In the genomic region with DNA sequence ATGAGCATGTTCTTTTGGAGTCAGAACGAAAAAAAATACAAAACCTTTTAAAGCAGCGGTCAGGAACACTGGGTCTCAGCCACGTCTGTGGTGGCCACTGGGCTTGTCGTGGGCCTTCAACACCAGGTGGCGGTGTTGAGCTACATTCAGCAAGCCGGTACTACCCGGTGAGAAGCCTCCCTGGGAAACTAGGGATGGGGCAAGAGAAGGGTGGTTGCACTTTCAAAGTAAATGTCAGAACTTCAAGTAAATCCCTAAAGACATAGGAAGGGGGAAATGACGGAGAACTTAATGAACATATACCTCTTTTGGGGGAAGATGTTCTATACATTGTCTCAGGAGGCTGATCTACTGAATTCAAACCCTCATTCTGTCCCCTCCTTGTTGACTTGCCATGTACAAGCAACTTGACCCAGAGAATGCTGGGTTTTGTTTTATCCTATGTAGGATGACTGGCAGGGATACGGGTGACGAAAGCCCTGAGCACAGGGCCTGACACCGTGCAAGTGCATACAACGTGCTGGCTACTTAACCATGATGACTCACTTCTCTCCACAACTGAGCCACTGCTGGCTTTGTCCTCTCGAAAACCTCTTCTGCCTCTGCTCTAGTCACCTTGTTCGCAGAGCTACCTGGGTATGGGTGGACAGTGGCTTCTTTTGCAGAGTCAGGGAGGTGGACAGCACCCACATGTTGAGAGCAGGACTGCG, we compare ENCODE assay signal across 1 cellular context.
TF ChIP-seq lines count a peak whose summit lies in the region.

No MANE protein-coding gene starts in this region.

TF ChIP-seq in K562, 482 proteins besides CTCF, POLR2A, EP300 and RAD21 (continued from another document and continues in another):
- TF ChIP-seq, protein P1, sequence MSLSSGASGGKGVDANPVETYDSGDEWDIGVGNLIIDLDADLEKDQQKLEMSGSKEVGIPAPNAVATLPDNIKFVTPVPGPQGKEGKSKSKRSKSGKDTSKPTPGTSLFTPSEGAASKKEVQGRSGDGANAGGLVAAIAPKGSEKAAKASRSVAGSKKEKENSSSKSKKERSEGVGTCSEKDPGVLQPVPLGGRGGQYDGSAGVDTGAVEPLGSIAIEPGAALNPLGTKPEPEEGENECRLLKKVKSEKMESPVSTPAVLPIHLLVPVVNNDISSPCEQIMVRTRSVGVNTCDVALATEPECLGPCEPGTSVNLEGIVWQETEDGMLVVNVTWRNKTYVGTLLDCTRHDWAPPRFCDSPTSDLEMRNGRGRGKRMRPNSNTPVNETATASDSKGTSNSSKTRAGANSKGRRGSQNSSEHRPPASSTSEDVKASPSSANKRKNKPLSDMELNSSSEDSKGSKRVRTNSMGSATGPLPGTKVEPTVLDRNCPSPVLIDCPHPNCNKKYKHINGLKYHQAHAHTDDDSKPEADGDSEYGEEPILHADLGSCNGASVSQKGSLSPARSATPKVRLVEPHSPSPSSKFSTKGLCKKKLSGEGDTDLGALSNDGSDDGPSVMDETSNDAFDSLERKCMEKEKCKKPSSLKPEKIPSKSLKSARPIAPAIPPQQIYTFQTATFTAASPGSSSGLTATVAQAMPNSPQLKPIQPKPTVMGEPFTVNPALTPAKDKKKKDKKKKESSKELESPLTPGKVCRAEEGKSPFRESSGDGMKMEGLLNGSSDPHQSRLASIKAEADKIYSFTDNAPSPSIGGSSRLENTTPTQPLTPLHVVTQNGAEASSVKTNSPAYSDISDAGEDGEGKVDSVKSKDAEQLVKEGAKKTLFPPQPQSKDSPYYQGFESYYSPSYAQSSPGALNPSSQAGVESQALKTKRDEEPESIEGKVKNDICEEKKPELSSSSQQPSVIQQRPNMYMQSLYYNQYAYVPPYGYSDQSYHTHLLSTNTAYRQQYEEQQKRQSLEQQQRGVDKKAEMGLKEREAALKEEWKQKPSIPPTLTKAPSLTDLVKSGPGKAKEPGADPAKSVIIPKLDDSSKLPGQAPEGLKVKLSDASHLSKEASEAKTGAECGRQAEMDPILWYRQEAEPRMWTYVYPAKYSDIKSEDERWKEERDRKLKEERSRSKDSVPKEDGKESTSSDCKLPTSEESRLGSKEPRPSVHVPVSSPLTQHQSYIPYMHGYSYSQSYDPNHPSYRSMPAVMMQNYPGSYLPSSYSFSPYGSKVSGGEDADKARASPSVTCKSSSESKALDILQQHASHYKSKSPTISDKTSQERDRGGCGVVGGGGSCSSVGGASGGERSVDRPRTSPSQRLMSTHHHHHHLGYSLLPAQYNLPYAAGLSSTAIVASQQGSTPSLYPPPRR (CRISPR knock-in tag; IDR thresholded peaks at IDR 0.05; ENCODE audit: borderline replicate concordance) = no peak
- TF ChIP-seq SRF (CRISPR knock-in tag; IDR thresholded peaks at IDR 0.05) = peak in 1 of 2 experiments; percentile 86; a peak in 1 of 4 replicates
- TF ChIP-seq, protein P2, sequence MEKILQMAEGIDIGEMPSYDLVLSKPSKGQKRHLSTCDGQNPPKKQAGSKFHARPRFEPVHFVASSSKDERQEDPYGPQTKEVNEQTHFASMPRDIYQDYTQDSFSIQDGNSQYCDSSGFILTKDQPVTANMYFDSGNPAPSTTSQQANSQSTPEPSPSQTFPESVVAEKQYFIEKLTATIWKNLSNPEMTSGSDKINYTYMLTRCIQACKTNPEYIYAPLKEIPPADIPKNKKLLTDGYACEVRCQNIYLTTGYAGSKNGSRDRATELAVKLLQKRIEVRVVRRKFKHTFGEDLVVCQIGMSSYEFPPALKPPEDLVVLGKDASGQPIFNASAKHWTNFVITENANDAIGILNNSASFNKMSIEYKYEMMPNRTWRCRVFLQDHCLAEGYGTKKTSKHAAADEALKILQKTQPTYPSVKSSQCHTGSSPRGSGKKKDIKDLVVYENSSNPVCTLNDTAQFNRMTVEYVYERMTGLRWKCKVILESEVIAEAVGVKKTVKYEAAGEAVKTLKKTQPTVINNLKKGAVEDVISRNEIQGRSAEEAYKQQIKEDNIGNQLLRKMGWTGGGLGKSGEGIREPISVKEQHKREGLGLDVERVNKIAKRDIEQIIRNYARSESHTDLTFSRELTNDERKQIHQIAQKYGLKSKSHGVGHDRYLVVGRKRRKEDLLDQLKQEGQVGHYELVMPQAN (IDR thresholded peaks at IDR 0.05; ENCODE audit: borderline replicate concordance) = no peak
- no peak for TF ChIP-seq ZNF766 (CRISPR knock-in tag; conservative IDR thresholded peaks at IDR 0.05)
- no peak for TF ChIP-seq PTBP1 (IDR thresholded peaks at IDR 0.05; ENCODE audit: low read depth, low read length)
- TF ChIP-seq, protein P3, sequence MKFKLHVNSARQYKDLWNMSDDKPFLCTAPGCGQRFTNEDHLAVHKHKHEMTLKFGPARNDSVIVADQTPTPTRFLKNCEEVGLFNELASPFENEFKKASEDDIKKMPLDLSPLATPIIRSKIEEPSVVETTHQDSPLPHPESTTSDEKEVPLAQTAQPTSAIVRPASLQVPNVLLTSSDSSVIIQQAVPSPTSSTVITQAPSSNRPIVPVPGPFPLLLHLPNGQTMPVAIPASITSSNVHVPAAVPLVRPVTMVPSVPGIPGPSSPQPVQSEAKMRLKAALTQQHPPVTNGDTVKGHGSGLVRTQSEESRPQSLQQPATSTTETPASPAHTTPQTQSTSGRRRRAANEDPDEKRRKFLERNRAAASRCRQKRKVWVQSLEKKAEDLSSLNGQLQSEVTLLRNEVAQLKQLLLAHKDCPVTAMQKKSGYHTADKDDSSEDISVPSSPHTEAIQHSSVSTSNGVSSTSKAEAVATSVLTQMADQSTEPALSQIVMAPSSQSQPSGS (CRISPR knock-in tag; IDR thresholded peaks at IDR 0.05) = no peak
- TF ChIP-seq KAT2B (IDR thresholded peaks at IDR 0.05; ENCODE audit: low read depth, low read length) = no peak
- TF ChIP-seq, protein P4, sequence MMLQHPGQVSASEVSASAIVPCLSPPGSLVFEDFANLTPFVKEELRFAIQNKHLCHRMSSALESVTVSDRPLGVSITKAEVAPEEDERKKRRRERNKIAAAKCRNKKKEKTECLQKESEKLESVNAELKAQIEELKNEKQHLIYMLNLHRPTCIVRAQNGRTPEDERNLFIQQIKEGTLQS (IDR thresholded peaks at IDR 0.05) = peak; percentile 82
- TF ChIP-seq, protein P4 (CRISPR knock-in tag; conservative IDR thresholded peaks at IDR 0.05) = no peak
- no peak for TF ChIP-seq CSDE1 (IDR thresholded peaks at IDR 0.05)
- TF ChIP-seq GATAD2A (IDR thresholded peaks at IDR 0.05) = no peak
- peak; percentile 17; the same call in 1 of the 2 replicates for TF ChIP-seq NFIC (IDR thresholded peaks at IDR 0.05)
- peak; percentile 97 for TF ChIP-seq STAG1 (CRISPR knock-in tag; IDR thresholded peaks at IDR 0.05; ENCODE audit: borderline replicate concordance)
- no peak for TF ChIP-seq ZNF174 (CRISPR knock-in tag; IDR thresholded peaks at IDR 0.05)
- TF ChIP-seq SMARCA5 (IDR thresholded peaks at IDR 0.05) = no peak
- TF ChIP-seq ELF2 (CRISPR knock-in tag; IDR thresholded peaks at IDR 0.05) = no peak
- TF ChIP-seq WHSC1 (IDR thresholded peaks at IDR 0.05; ENCODE audit: low read length) = no peak
- TF ChIP-seq GATAD2B (IDR thresholded peaks at IDR 0.05; ENCODE audit: borderline replicate concordance) = 0 out of 2 replicates have a peak, but pooled peaks have one; percentile 46
- TF ChIP-seq, protein P5, sequence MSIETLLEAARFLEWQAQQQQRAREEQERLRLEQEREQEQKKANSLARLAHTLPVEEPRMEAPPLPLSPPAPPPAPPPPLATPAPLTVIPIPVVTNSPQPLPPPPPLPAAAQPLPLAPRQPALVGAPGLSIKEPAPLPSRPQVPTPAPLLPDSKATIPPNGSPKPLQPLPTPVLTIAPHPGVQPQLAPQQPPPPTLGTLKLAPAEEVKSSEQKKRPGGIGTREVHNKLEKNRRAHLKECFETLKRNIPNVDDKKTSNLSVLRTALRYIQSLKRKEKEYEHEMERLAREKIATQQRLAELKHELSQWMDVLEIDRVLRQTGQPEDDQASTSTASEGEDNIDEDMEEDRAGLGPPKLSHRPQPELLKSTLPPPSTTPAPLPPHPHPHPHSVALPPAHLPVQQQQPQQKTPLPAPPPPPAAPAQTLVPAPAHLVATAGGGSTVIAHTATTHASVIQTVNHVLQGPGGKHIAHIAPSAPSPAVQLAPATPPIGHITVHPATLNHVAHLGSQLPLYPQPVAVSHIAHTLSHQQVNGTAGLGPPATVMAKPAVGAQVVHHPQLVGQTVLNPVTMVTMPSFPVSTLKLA (conservative IDR thresholded peaks at IDR 0.05) = 0 out of 4 replicates have a peak, but pooled peaks of 1 of the 2 experiments have one; percentile 20
- TF ChIP-seq HNRNPL (IDR thresholded peaks at IDR 0.05; ENCODE audit: low read depth, low read length) = no peak
- no peak for TF ChIP-seq BCL6 (CRISPR knock-in tag; IDR thresholded peaks at IDR 0.05)
- 0 out of 2 replicates have a peak, but pooled peaks have one; percentile 11 for TF ChIP-seq ESRRA (IDR thresholded peaks at IDR 0.05; ENCODE audit: borderline replicate concordance, low read depth)
- TF ChIP-seq NONO (IDR thresholded peaks at IDR 0.05; ENCODE audit: low read depth in 2 of 2, low read length in 1 of 2) = no peak
- no peak for TF ChIP-seq PTTG1 (tag; IDR thresholded peaks at IDR 0.05; ENCODE audit: low read depth)
- TF ChIP-seq MAFK (IDR thresholded peaks at IDR 0.05; ENCODE audit: low read length) = no peak
- TF ChIP-seq ZNF232 (CRISPR knock-in tag; IDR thresholded peaks at IDR 0.05) = no peak
- TF ChIP-seq ETV6 (IDR thresholded peaks at IDR 0.05; ENCODE audit: borderline replicate concordance in 1 of 2, low read depth in 2 of 2, low read length in 1 of 2) = no peak
- TF ChIP-seq ETV6 (CRISPR knock-in tag; IDR thresholded peaks at IDR 0.05; ENCODE audit: borderline replicate concordance) = no peak
- no peak for TF ChIP-seq ZC3H4 (CRISPR knock-in tag; IDR thresholded peaks at IDR 0.05; ENCODE audit: borderline replicate concordance)
- TF ChIP-seq SRSF3 (IDR thresholded peaks at IDR 0.05; ENCODE audit: insufficient read depth, low read length) = no peak
- peak; percentile 39; the same call in 1 of the 2 replicates for TF ChIP-seq ZNF384 (IDR thresholded peaks at IDR 0.05; ENCODE audit: low read depth, low read length)
- no peak for TF ChIP-seq MAZ (CRISPR knock-in tag; conservative IDR thresholded peaks at IDR 0.05 in 1 of 2, IDR thresholded peaks at IDR 0.05 in 1 of 2)
- TF ChIP-seq POLR2B (IDR thresholded peaks at IDR 0.05; ENCODE audit: low read depth, partially characterized antibody) = no peak
- no peak for TF ChIP-seq U2AF2 (optimal IDR thresholded peaks at IDR 0.05; ENCODE audit: low read depth, low read length)
- no peak for TF ChIP-seq CHD4 (IDR thresholded peaks at IDR 0.05; ENCODE audit: insufficient read depth, insufficient replicate concordance, low read depth, low read length, poor library complexity, severe bottlenecking)
- no peak for TF ChIP-seq TGIF2 (CRISPR knock-in tag; IDR thresholded peaks at IDR 0.05)
- TF ChIP-seq, protein P6, sequence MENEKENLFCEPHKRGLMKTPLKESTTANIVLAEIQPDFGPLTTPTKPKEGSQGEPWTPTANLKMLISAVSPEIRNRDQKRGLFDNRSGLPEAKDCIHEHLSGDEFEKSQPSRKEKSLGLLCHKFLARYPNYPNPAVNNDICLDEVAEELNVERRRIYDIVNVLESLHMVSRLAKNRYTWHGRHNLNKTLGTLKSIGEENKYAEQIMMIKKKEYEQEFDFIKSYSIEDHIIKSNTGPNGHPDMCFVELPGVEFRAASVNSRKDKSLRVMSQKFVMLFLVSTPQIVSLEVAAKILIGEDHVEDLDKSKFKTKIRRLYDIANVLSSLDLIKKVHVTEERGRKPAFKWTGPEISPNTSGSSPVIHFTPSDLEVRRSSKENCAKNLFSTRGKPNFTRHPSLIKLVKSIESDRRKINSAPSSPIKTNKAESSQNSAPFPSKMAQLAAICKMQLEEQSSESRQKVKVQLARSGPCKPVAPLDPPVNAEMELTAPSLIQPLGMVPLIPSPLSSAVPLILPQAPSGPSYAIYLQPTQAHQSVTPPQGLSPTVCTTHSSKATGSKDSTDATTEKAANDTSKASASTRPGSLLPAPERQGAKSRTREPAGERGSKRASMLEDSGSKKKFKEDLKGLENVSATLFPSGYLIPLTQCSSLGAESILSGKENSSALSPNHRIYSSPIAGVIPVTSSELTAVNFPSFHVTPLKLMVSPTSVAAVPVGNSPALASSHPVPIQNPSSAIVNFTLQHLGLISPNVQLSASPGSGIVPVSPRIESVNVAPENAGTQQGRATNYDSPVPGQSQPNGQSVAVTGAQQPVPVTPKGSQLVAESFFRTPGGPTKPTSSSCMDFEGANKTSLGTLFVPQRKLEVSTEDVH (IDR thresholded peaks at IDR 0.05; ENCODE audit: low read depth, partially characterized antibody) = no peak
- TF ChIP-seq, protein P7, sequence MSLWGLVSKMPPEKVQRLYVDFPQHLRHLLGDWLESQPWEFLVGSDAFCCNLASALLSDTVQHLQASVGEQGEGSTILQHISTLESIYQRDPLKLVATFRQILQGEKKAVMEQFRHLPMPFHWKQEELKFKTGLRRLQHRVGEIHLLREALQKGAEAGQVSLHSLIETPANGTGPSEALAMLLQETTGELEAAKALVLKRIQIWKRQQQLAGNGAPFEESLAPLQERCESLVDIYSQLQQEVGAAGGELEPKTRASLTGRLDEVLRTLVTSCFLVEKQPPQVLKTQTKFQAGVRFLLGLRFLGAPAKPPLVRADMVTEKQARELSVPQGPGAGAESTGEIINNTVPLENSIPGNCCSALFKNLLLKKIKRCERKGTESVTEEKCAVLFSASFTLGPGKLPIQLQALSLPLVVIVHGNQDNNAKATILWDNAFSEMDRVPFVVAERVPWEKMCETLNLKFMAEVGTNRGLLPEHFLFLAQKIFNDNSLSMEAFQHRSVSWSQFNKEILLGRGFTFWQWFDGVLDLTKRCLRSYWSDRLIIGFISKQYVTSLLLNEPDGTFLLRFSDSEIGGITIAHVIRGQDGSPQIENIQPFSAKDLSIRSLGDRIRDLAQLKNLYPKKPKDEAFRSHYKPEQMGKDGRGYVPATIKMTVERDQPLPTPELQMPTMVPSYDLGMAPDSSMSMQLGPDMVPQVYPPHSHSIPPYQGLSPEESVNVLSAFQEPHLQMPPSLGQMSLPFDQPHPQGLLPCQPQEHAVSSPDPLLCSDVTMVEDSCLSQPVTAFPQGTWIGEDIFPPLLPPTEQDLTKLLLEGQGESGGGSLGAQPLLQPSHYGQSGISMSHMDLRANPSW (CRISPR knock-in tag; IDR thresholded peaks at IDR 0.05) = no peak
